Comparison of ENCODE assay signal across 19 cellular contexts in genomic region chr2:238651306-238652052, GRCh38.
DNase-seq lines count a peak whose midpoint lies in the region; ATAC-seq and TF ChIP-seq lines count a peak whose summit lies in the region.
"Had no signal": no experiment of that assay in that cellular context is flagged by ENCODE, and none has a peak within 500 bp of the region (broad histone marks: within the 10 kb centered on the region; RNA-seq: fewer than 3 reads in every experiment).

No MANE protein-coding gene starts in this region.

- H3K27ac ChIP-seq in lower lobe of right lung = no peak overlapping the region

- H3K9me3 ChIP-seq in lower lobe of right lung = no peaks in the 10 kb centered on the region
- H3K9me3 ChIP-seq: BE2C had no signal

- intact Hi-C loops in lower lobe of right lung (cut with DNase I) = no loop called here

- H3K27me3 Mint-ChIP-seq in activated T-cell treated with anti-CD3 and anti-CD28 coated beads, Interleukin-2, amount 50 U/mL, for 72 hours (ENCODE audit: low read depth) = no peaks in the 10 kb centered on the region
- H3K27me3 Mint-ChIP-seq in activated CD8-positive, alpha-beta memory T cell treated with anti-CD3 and anti-CD28 coated beads, Interleukin-2, amount 10 ng/mL, durations not matched to agents 7 days and 5 days = peaks cover 2% of the 10 kb centered on the region
- H3K27me3 Mint-ChIP-seq in osteocyte (ENCODE audit: unreplicated experiment) = no peaks in the 10 kb centered on the region

- no peaks in the 10 kb centered on the region for H3K4me1 ChIP-seq in lower lobe of right lung
- H3K4me1 ChIP-seq: BE2C had no signal

- H3K4me1 Mint-ChIP-seq in activated T-cell treated with anti-CD3 and anti-CD28 coated beads, Interleukin-2, amount 50 U/mL, for 72 hours (ENCODE audit: low read depth) = no peaks in the 10 kb centered on the region
- H3K4me1 Mint-ChIP-seq in activated CD8-positive, alpha-beta memory T cell treated with anti-CD3 and anti-CD28 coated beads, Interleukin-2, amount 10 ng/mL, durations not matched to agents 7 days and 5 days = no peaks in the 10 kb centered on the region
- no peaks in the 10 kb centered on the region for H3K4me1 Mint-ChIP-seq in osteocyte (ENCODE audit: unreplicated experiment)
- H3K4me1 Mint-ChIP-seq: CD4-positive, CD25-positive, alpha-beta regulatory T cell; CD8-positive, alpha-beta memory T cell had no signal

- CTCF ChIA-PET in activated CD8-positive, alpha-beta memory T cell treated with anti-CD3 and anti-CD28 coated beads, Interleukin-2, amount 10 ng/mL, durations not matched to agents 7 days and 5 days (lab: Charles Lee) = no interaction called here

- H3K27ac Mint-ChIP-seq in activated T-cell treated with anti-CD3 and anti-CD28 coated beads, Interleukin-2, amount 50 U/mL, for 72 hours = no peak overlapping the region
- H3K27ac Mint-ChIP-seq in activated CD8-positive, alpha-beta memory T cell treated with anti-CD3 and anti-CD28 coated beads, Interleukin-2, amount 10 ng/mL, durations not matched to agents 7 days and 5 days = no peak overlapping the region
- H3K27ac Mint-ChIP-seq in osteocyte (ENCODE audit: unreplicated experiment) = no peak overlapping the region
- H3K27ac Mint-ChIP-seq: CD4-positive, CD25-positive, alpha-beta regulatory T cell; CD8-positive, alpha-beta memory T cell; H9 had no signal

- H3K36me3 Mint-ChIP-seq in activated T-cell treated with anti-CD3 and anti-CD28 coated beads, Interleukin-2, amount 50 U/mL, for 72 hours (ENCODE audit: insufficient read depth in 2 of 2) = no peaks in the 10 kb centered on the region
- no peaks in the 10 kb centered on the region for H3K36me3 Mint-ChIP-seq in activated CD8-positive, alpha-beta memory T cell treated with anti-CD3 and anti-CD28 coated beads, Interleukin-2, amount 10 ng/mL, durations not matched to agents 7 days and 5 days
- H3K36me3 Mint-ChIP-seq in osteocyte (ENCODE audit: unreplicated experiment) = no peaks in the 10 kb centered on the region
- H3K36me3 Mint-ChIP-seq: CD4-positive, CD25-positive, alpha-beta regulatory T cell; CD8-positive, alpha-beta memory T cell had no signal

- ATAC-seq in activated T-cell treated with anti-CD3 and anti-CD28 coated beads, Interleukin-2, amount 50 U/mL, for 72 hours (replicated peaks in 1 of 2) = no peak
- ATAC-seq in activated CD8-positive, alpha-beta memory T cell treated with anti-CD3 and anti-CD28 coated beads, Interleukin-2, amount 10 ng/mL, durations not matched to agents 7 days and 5 days = no peak
- ATAC-seq in lower lobe of right lung (no peak), GM18907 (IDR thresholded peaks at IDR 0.05; ENCODE audit: unreplicated experiment) (no peak)

- TF ChIP-seq CTCF in osteocyte (IDR thresholded peaks at IDR 0.05) (no peak), lower lobe of right lung (IDR thresholded peaks at IDR 0.05) (no peak)

- no peaks in the 10 kb centered on the region for H3K36me3 ChIP-seq in lower lobe of right lung
- H3K36me3 ChIP-seq: BE2C had no signal

- no peak overlapping the region for H3K4me3 Mint-ChIP-seq in activated T-cell treated with anti-CD3 and anti-CD28 coated beads, Interleukin-2, amount 50 U/mL, for 72 hours
- no peak overlapping the region for H3K4me3 Mint-ChIP-seq in activated CD8-positive, alpha-beta memory T cell treated with anti-CD3 and anti-CD28 coated beads, Interleukin-2, amount 10 ng/mL, durations not matched to agents 7 days and 5 days
- no peak overlapping the region for H3K4me3 Mint-ChIP-seq in osteocyte (ENCODE audit: unreplicated experiment)
- H3K4me3 Mint-ChIP-seq: CD4-positive, CD25-positive, alpha-beta regulatory T cell; CD8-positive, alpha-beta memory T cell; H9 had no signal

- H3K9me3 Mint-ChIP-seq in activated T-cell treated with anti-CD3 and anti-CD28 coated beads, Interleukin-2, amount 50 U/mL, for 72 hours = no peaks in the 10 kb centered on the region
- H3K9me3 Mint-ChIP-seq in activated CD8-positive, alpha-beta memory T cell treated with anti-CD3 and anti-CD28 coated beads, Interleukin-2, amount 10 ng/mL, durations not matched to agents 7 days and 5 days (ENCODE audit: low read depth) = no peaks in the 10 kb centered on the region
- H3K9me3 Mint-ChIP-seq in osteocyte (ENCODE audit: unreplicated experiment) = peaks cover 6% of the 10 kb centered on the region

- no peaks in the 10 kb centered on the region for H3K27me3 ChIP-seq in lower lobe of right lung (ENCODE audit: low read depth)
- H3K27me3 ChIP-seq: BE2C had no signal

- H3K4me3 ChIP-seq in lower lobe of right lung = no peak overlapping the region

- peak; percentile 2 to 9 for DNase-seq in activated T-cell treated with anti-CD3 and anti-CD28 coated beads, Interleukin-2, amount 50 U/mL, for 48 hours
- DNase-seq in activated T-cell treated with anti-CD3 and anti-CD28 coated beads, Interleukin-2, amount 50 U/mL, for 72 hours = no peak
- peak; percentile 21 for DNase-seq in activated CD8-positive, alpha-beta memory T cell treated with anti-CD3 and anti-CD28 coated beads, Interleukin-2, amount 10 ng/mL, durations not matched to agents 7 days and 5 days
- DNase-seq in ecto neural progenitor cell (ENCODE audit: low spot score) = peak; percentile 24
- DNase-seq in osteocyte (ENCODE audit: extremely low spot score, unreplicated experiment) = peak; percentile 72
- DNase-seq in lower lobe of right lung = no peak
- no peak for DNase-seq in SIG-M5 (lab: John Stamatoyannopoulos, UW)
- DNase-seq: BE2C; C1 segment of cervical spinal cord; CD4-positive, CD25-positive, alpha-beta regulatory T cell; CD8-positive, alpha-beta memory T cell; COR-L47; DMS 273 treated with DMSO at 0.1 percent for 48 hours; DMS53; DND-41; EL; GOT3; H9 had no signal

Comparison
In these comparisons a context has a peak if more than half of its experiments do, and no peak if none do; other contexts are left out.
1. DNase-seq: peak in activated T-cell treated with anti-CD3 and anti-CD28 coated beads, Interleukin-2, amount 50 U/mL, for 48 hours (2 of 2), activated CD8-positive, alpha-beta memory T cell treated with anti-CD3 and anti-CD28 coated beads, Interleukin-2, amount 10 ng/mL, durations not matched to agents 7 days and 5 days (single experiment), ecto neural progenitor cell (single experiment) and osteocyte (single experiment); none in activated T-cell treated with anti-CD3 and anti-CD28 coated beads, Interleukin-2, amount 50 U/mL, for 72 hours (0 of 2), lower lobe of right lung (single experiment) and SIG-M5 (single experiment).